9 cellular contexts compared by ENCODE assay signal in genomic region chr4:99024481-99025275, GRCh38. TPM values are rescaled to one million over a fixed set of nuclear protein-coding genes. Genes with fewer than 3 reads are reported as not detected.
DNase-seq lines count a peak whose midpoint lies in the region; ATAC-seq, FAIRE-seq and TF ChIP-seq lines count a peak whose summit lies in the region.
"Had no signal": no experiment of that assay in that cellular context is flagged by ENCODE, and none has a peak within 500 bp of the region (broad histone marks: within the 10 kb centered on the region; RNA-seq: fewer than 3 reads in every experiment).

No MANE protein-coding gene starts in this region.

- TF ChIP-seq POLR2A in K562 (conservative IDR thresholded peaks at IDR 0.05) = no peak

- CTCF ChIA-PET in activated CD4-positive, alpha-beta memory T cell treated with anti-CD3 and anti-CD28 coated beads for 36 hours (lab: Charles Lee) = interaction anchor here (1.8 to 2.5 kb wide), 2 partner anchors 30 to 31 kb away, joined by 5 to 12 read pairs; partner anchors contain the start of gene METAP1
- CTCF ChIA-PET in activated CD4-positive, alpha-beta memory T cell treated with anti-CD3 and anti-CD28 coated beads, Interleukin-2, amount 10 ng/mL, durations not matched to agents 7 days and 5 days (lab: Charles Lee) = interaction anchor here (1.5 kb wide), 1 partner anchor 29 kb away, joined by 8 read pairs; the partner anchor contains the start of gene METAP1
- CTCF ChIA-PET in K562 (lab: Yijun Ruan, JAX; ENCODE audit: low intra/inter-chr PET ratio) = no interaction called here

- H3K4me3 ChIP-seq in K562 (no peak overlapping the region), kidney (ENCODE audit: low read length in 2 of 2) (no peak overlapping the region), mesendoderm (ENCODE audit: low read length) (no peak overlapping the region)

- peak overlapping the region in 1 of 2 experiments; percentile 46; a peak in 1 of 4 replicates for H3K9ac ChIP-seq in K562 (ENCODE audit: insufficient read depth in 1 of 2, low read depth in 2 of 2, low read length in 2 of 2)
- H3K9ac ChIP-seq in kidney (ENCODE audit: low read length in 2 of 2) = no peak overlapping the region
- H3K9ac ChIP-seq in mesendoderm (ENCODE audit: low read length) = no peak overlapping the region

- no peaks in the 10 kb centered on the region for H3K9me1 ChIP-seq in K562 (ENCODE audit: control insufficient read depth, insufficient read depth, low read length)

- H2BK5ac ChIP-seq in mesendoderm (ENCODE audit: low read length) = no peak overlapping the region

- TF ChIP-seq CTCF in K562 (IDR thresholded peaks at IDR 0.05 in 2 of 3, conservative IDR thresholded peaks at IDR 0.05 in 1 of 3; ENCODE audit: insufficient read depth in 2 of 3, low read depth in 1 of 3, low read length in 3 of 3) (peak in 2 of 3 experiments; percentile 13 to 30; a peak in 1 of 6 replicates), kidney (IDR thresholded peaks at IDR 0.05; ENCODE audit: borderline replicate concordance, extremely low read depth, insufficient read depth) (peak; percentile 20)

- DNase-seq in activated CD4-positive, alpha-beta memory T cell treated with anti-CD3 and anti-CD28 coated beads for 36 hours = no peak
- DNase-seq in activated CD4-positive, alpha-beta memory T cell treated with anti-CD3 and anti-CD28 coated beads, Interleukin-2, amount 10 ng/mL, durations not matched to agents 7 days and 5 days = no peak
- DNase-seq in K562 (ENCODE audit: extremely low read depth in 1 of 4, low spot score in 3 of 4) (peak in 1 of 4 experiments; percentile 45), kidney (no peak), mesendoderm (no peak), HTR-8/SVneo (ENCODE audit: insufficient read length, low spot score) (no peak)
- no peak for DNase-seq in stimulated activated naive B cell treated with anti-CD40 and anti-IgM and Interleukin-4, amounts not matched to agents 10 μg/mL and 1 μg/mL and 100 μg/mL, for 72 hours
- DNase-seq: stimulated activated CD4-positive, alpha-beta T cell treated with anti-CD3 and anti-CD28 coated beads, Interleukin-2, amount 100 ng/mL, for 24 hours had no signal

- no peaks in the 10 kb centered on the region for H3K27me3 Mint-ChIP-seq in activated CD4-positive, alpha-beta memory T cell treated with anti-CD3 and anti-CD28 coated beads for 36 hours
- no peaks in the 10 kb centered on the region for H3K27me3 Mint-ChIP-seq in activated CD4-positive, alpha-beta memory T cell treated with anti-CD3 and anti-CD28 coated beads, Interleukin-2, amount 10 ng/mL, durations not matched to agents 7 days and 5 days
- no peaks in the 10 kb centered on the region for H3K27me3 Mint-ChIP-seq in stimulated activated naive B cell treated with anti-CD40 and anti-IgM and Interleukin-4, amounts not matched to agents 10 μg/mL and 1 μg/mL and 100 μg/mL, for 72 hours

- peaks cover 59% of the 10 kb centered on the region for H3K4me1 Mint-ChIP-seq in activated CD4-positive, alpha-beta memory T cell treated with anti-CD3 and anti-CD28 coated beads for 36 hours (ENCODE audit: low read depth)
- peaks cover 21% of the 10 kb centered on the region for H3K4me1 Mint-ChIP-seq in activated CD4-positive, alpha-beta memory T cell treated with anti-CD3 and anti-CD28 coated beads, Interleukin-2, amount 10 ng/mL, durations not matched to agents 7 days and 5 days
- H3K4me1 Mint-ChIP-seq in stimulated activated naive B cell treated with anti-CD40 and anti-IgM and Interleukin-4, amounts not matched to agents 10 μg/mL and 1 μg/mL and 100 μg/mL, for 72 hours = peaks cover 44 to 77% of the 10 kb centered on the region in 2 donors

- H3K27ac Mint-ChIP-seq in activated CD4-positive, alpha-beta memory T cell treated with anti-CD3 and anti-CD28 coated beads for 36 hours = peak overlapping the region; percentile 14
- H3K27ac Mint-ChIP-seq in activated CD4-positive, alpha-beta memory T cell treated with anti-CD3 and anti-CD28 coated beads, Interleukin-2, amount 10 ng/mL, durations not matched to agents 7 days and 5 days = no peak overlapping the region
- H3K27ac Mint-ChIP-seq in stimulated activated naive B cell treated with anti-CD40 and anti-IgM and Interleukin-4, amounts not matched to agents 10 μg/mL and 1 μg/mL and 100 μg/mL, for 72 hours = peak overlapping the region; percentile 27

- peak; percentile 75 for ATAC-seq in K562
- no peak for ATAC-seq in stimulated activated naive B cell treated with anti-CD40 and anti-IgM and Interleukin-4, amounts not matched to agents 10 μg/mL and 1 μg/mL and 100 μg/mL, for 72 hours (replicated peaks)
- no peak for ATAC-seq in GM19035 (IDR thresholded peaks at IDR 0.05; ENCODE audit: unreplicated experiment)

- in situ Hi-C loops in K562 (cut with MboI) = no loop called here

- H2BK120ac ChIP-seq in mesendoderm (ENCODE audit: low read depth, low read length) = no peak overlapping the region

- H3K23ac ChIP-seq in mesendoderm (ENCODE audit: low read length) = no peak overlapping the region

- H3K4me2 ChIP-seq in K562 (ENCODE audit: insufficient read depth, low read length) (peak overlapping the region; percentile 1; the same call in 1 of the 2 replicates), mesendoderm (ENCODE audit: low read length) (no peak overlapping the region)

- peak; percentile 26 for FAIRE-seq in K562 (lab: Jason Lieb, UNC)
- no peak for FAIRE-seq in kidney (lab: Jason Lieb, UNC)
- no peak for FAIRE-seq in HTR-8/SVneo (lab: Jason Lieb, UNC)

- H3K9me3 ChIP-seq in K562 (replicated peaks; ENCODE audit: control insufficient read depth, insufficient read depth, low read depth, low read length) (peaks cover 19% of the 10 kb centered on the region), kidney (ENCODE audit: control insufficient read depth in 1 of 2, low read length in 2 of 2) (peaks cover 0 to 8% of the 10 kb centered on the region in 2 donors)

- H3K27me3 ChIP-seq in K562 (ENCODE audit: control insufficient read depth in 2 of 2, insufficient read depth in 2 of 2, low read length in 2 of 2) (no peaks in the 10 kb centered on the region), mesendoderm (ENCODE audit: insufficient read depth, low read length, poor library complexity) (no peaks in the 10 kb centered on the region)

- H2BK15ac ChIP-seq in mesendoderm (replicated peaks; ENCODE audit: low read depth) = no peak overlapping the region

- H2AFZ ChIP-seq in K562 (ENCODE audit: low read depth, low read length) = no peak overlapping the region

- peaks cover 24% of the 10 kb centered on the region for H3K79me1 ChIP-seq in mesendoderm (ENCODE audit: low read length)

- H3K36me3 Mint-ChIP-seq in activated CD4-positive, alpha-beta memory T cell treated with anti-CD3 and anti-CD28 coated beads for 36 hours = peaks cover 22% of the 10 kb centered on the region
- peaks cover 23% of the 10 kb centered on the region for H3K36me3 Mint-ChIP-seq in activated CD4-positive, alpha-beta memory T cell treated with anti-CD3 and anti-CD28 coated beads, Interleukin-2, amount 10 ng/mL, durations not matched to agents 7 days and 5 days (ENCODE audit: low read depth)
- H3K36me3 Mint-ChIP-seq in stimulated activated naive B cell treated with anti-CD40 and anti-IgM and Interleukin-4, amounts not matched to agents 10 μg/mL and 1 μg/mL and 100 μg/mL, for 72 hours = peaks cover 27 to 39% of the 10 kb centered on the region in 2 donors

- H3K4ac ChIP-seq in mesendoderm (ENCODE audit: low read depth, low read length) = no peak overlapping the region

- POLR2A ChIA-PET in activated CD4-positive, alpha-beta memory T cell treated with anti-CD3 and anti-CD28 coated beads for 36 hours (lab: Charles Lee) = interaction anchor here (1.5 kb wide), 1 partner anchor 29 kb away, joined by 6 read pairs; the partner anchor contains the start of gene METAP1
- POLR2A ChIA-PET in activated CD4-positive, alpha-beta memory T cell treated with anti-CD3 and anti-CD28 coated beads, Interleukin-2, amount 10 ng/mL, durations not matched to agents 7 days and 5 days (lab: Charles Lee) = interaction anchor here (1.1 to 1.6 kb wide), 2 partner anchors 64 to 96 kb away, joined by 4 to 5 read pairs; partner anchors contain the start of genes ADH5 and EIF4E
- POLR2A ChIA-PET in K562 (lab: Yijun Ruan, JAX) = interaction anchor here (0.8 to 2.0 kb wide), 4 partner anchors 17 to 28 kb away, joined by 3 to 8 read pairs (median 3); no protein-coding TSS in a partner anchor

- H4K5ac ChIP-seq in mesendoderm (ENCODE audit: low read length) = no peak overlapping the region

- no peak overlapping the region for H2AK5ac ChIP-seq in mesendoderm (ENCODE audit: low read length)

- no peak overlapping the region; the same call in 2 of the 3 replicates for H3K27ac ChIP-seq in K562 (ENCODE audit: extremely low read depth, low read depth, low read length)
- peak overlapping the region in 1 of 2 donors; percentile 55 for H3K27ac ChIP-seq in kidney (ENCODE audit: low read depth in 2 of 2, low read length in 2 of 2)
- H3K27ac ChIP-seq in mesendoderm (ENCODE audit: low read depth, low read length) = no peak overlapping the region

- 28% methylated on average over 7 of the region's 7 CpGs for WGBS in K562 (ENCODE audit: insufficient coverage, low coverage, missing lambda C conversion rate)
- WGBS in mesendoderm (ENCODE audit: extremely low coverage, insufficient coverage, low lambda C conversion rate) = no CpG with 5 or more reads among the region's 7 CpGs

- H3K18ac ChIP-seq in mesendoderm (ENCODE audit: low read length) = no peak overlapping the region

- BruUV-seq in K562 (replicated peaks; lab: Mats Ljungman, UMichigan) = no TSS peak

- H3K9me3 Mint-ChIP-seq in activated CD4-positive, alpha-beta memory T cell treated with anti-CD3 and anti-CD28 coated beads for 36 hours = peaks cover 20% of the 10 kb centered on the region
- H3K9me3 Mint-ChIP-seq in activated CD4-positive, alpha-beta memory T cell treated with anti-CD3 and anti-CD28 coated beads, Interleukin-2, amount 10 ng/mL, durations not matched to agents 7 days and 5 days = peaks cover 17% of the 10 kb centered on the region
- peaks cover 9% of the 10 kb centered on the region in 2 donors for H3K9me3 Mint-ChIP-seq in stimulated activated naive B cell treated with anti-CD40 and anti-IgM and Interleukin-4, amounts not matched to agents 10 μg/mL and 1 μg/mL and 100 μg/mL, for 72 hours

- TF ChIP-seq EP300 in K562 (IDR thresholded peaks at IDR 0.05; ENCODE audit: low read length) = no peak

- intact Hi-C loops in activated CD4-positive, alpha-beta memory T cell treated with anti-CD3 and anti-CD28 coated beads for 36 hours (cut with micrococcal nuclease) = loop anchor here (1.0 kb wide), 1 partner anchor 28 kb away; no protein-coding TSS in a partner anchor
- intact Hi-C loops in K562 (cut with micrococcal nuclease) (no loop called here), kidney (cut with DNase I) (no loop called here)

- H3K56ac ChIP-seq in mesendoderm (ENCODE audit: low read length) = no peak overlapping the region

- H4K20me1 ChIP-seq in K562 (replicated peaks; ENCODE audit: control insufficient read depth, insufficient read depth, low read length) = peaks cover 14% of the 10 kb centered on the region; the same call in 1 of the 2 replicates

- peaks cover 25% of the 10 kb centered on the region for H3K36me3 ChIP-seq in K562 (ENCODE audit: control insufficient read depth, insufficient read depth, low read length)
- H3K36me3 ChIP-seq in kidney (ENCODE audit: control insufficient read depth in 1 of 2, insufficient read depth in 2 of 2, low read length in 2 of 2) = no peaks in the 10 kb centered on the region
- H3K36me3 ChIP-seq in mesendoderm (ENCODE audit: control insufficient read depth, insufficient read depth, low read length) = no peaks in the 10 kb centered on the region

- H3K79me2 ChIP-seq in K562 (ENCODE audit: control insufficient read depth, insufficient read depth, low read length) = peaks cover 98% of the 10 kb centered on the region
- H3K79me2 ChIP-seq in mesendoderm (ENCODE audit: control insufficient read depth, insufficient read depth, low read length) = peaks cover 67% of the 10 kb centered on the region

- no peak overlapping the region for H3K4me3 Mint-ChIP-seq in activated CD4-positive, alpha-beta memory T cell treated with anti-CD3 and anti-CD28 coated beads for 36 hours
- no peak overlapping the region for H3K4me3 Mint-ChIP-seq in activated CD4-positive, alpha-beta memory T cell treated with anti-CD3 and anti-CD28 coated beads, Interleukin-2, amount 10 ng/mL, durations not matched to agents 7 days and 5 days
- no peak overlapping the region for H3K4me3 Mint-ChIP-seq in stimulated activated naive B cell treated with anti-CD40 and anti-IgM and Interleukin-4, amounts not matched to agents 10 μg/mL and 1 μg/mL and 100 μg/mL, for 72 hours

- H4K8ac ChIP-seq in mesendoderm (ENCODE audit: low read depth, low read length) = no peak overlapping the region

- H3K4me1 ChIP-seq in K562 (replicated peaks in 1 of 2; ENCODE audit: control insufficient read depth in 2 of 2, insufficient read depth in 2 of 2, low read length in 2 of 2) = peaks cover 3 to 42% of the 10 kb centered on the region in 2 experiments; a peak in 4 of 5 replicates
- peaks cover 5 to 47% of the 10 kb centered on the region in 2 donors for H3K4me1 ChIP-seq in kidney (ENCODE audit: control insufficient read depth in 1 of 2, insufficient read depth in 1 of 2, low read depth in 1 of 2, low read length in 2 of 2)
- H3K4me1 ChIP-seq in mesendoderm (ENCODE audit: control insufficient read depth, low read depth, low read length) = peaks cover 4% of the 10 kb centered on the region

- TF ChIP-seq RAD21 in K562 (CRISPR knock-in tag; conservative IDR thresholded peaks at IDR 0.05 in 1 of 2, IDR thresholded peaks at IDR 0.05 in 1 of 2) = no peak

RNA-seq across cellular contexts. Expression of gene METAP1, which starts 29.2 kb away (rescaled TPM):
- total RNA-seq in activated CD4-positive, alpha-beta memory T cell treated with anti-CD3 and anti-CD28 coated beads for 36 hours = 10 to 100 TPM; 60.7 to 61.1 TPM
- 10 to 100 TPM; 41.5 to 44.9 TPM for total RNA-seq in activated CD4-positive, alpha-beta memory T cell treated with anti-CD3 and anti-CD28 coated beads, Interleukin-2, amount 10 ng/mL, durations not matched to agents 7 days and 5 days
- total RNA-seq in K562 (2011; cell fraction: chromatin; rRNA removed; ENCODE audit: low replicate concordance) = 46.0 and 114 TPM in 2 replicates
- total RNA-seq in K562 (2011; cell fraction: nucleolus; rRNA removed) = 24.2 and 34.1 TPM in 2 replicates
- 55.9 and 78.9 TPM in 2 replicates for total RNA-seq in K562 (2011; cell fraction: nucleoplasm; rRNA removed)
- total RNA-seq in K562 (2014; rRNA removed) = 46.5 and 57.8 TPM in 2 replicates
- 63.9 and 76.3 TPM in 2 replicates for total RNA-seq in K562 (2014; rRNA removed; fragmentation: Illumina TruSeq; extraction: Trizol)
- total RNA-seq in K562 (2015; rRNA removed; fragmentation: Illumina TruSeq; extraction: Trizol) = 56.6 and 59.5 TPM in 2 replicates
- total RNA-seq in K562 (2021) = 50.3 and 62.5 TPM in 2 replicates
- 62.0 and 77.6 TPM in 2 replicates for polyA plus RNA-seq in K562 (2011; rRNA removed)
- polyA plus RNA-seq in K562 (2011; cell fraction: cytosol; rRNA removed) = 34.1 and 50.0 TPM in 2 replicates
- polyA plus RNA-seq in K562 (2011; cell fraction: nucleus; rRNA removed) = 108 and 117 TPM in 2 replicates
- 39.3 and 43.4 TPM in 2 replicates for polyA plus RNA-seq in K562 (2012)
- polyA plus RNA-seq in K562 (2014; fragmentation: Illumina TruSeq; extraction: Trizol) = 66.8 and 77.2 TPM in 2 replicates
- polyA plus RNA-seq in K562 (2014; fragmentation: Nextera tagmentation; extraction: Ambion mirVana) = 10 to 100 TPM; 31.4 to 48.0 TPM
- 54.1 and 57.1 TPM in 2 replicates for polyA plus RNA-seq in K562 (2014; rRNA removed)
- 109 and 114 TPM in 2 replicates for polyA minus RNA-seq in K562 (2011; rRNA and poly(A)+ RNA removed)
- polyA minus RNA-seq in K562 (2011; cell fraction: cytosol; rRNA and poly(A)+ RNA removed) = 59.6 and 103 TPM in 2 replicates
- 68.5 and 92.6 TPM in 2 replicates for polyA minus RNA-seq in K562 (2011; cell fraction: nucleus; rRNA and poly(A)+ RNA removed)
- total RNA-seq in kidney = 33.8 TPM
- 22.7 TPM for polyA plus RNA-seq in kidney (ENCODE audit: insufficient read depth, low read depth, low replicate concordance)
- 55.6 TPM for polyA plus RNA-seq in mesendoderm (2013, experiment 1 of 2)
- polyA plus RNA-seq in mesendoderm (2013, experiment 2 of 2) = 55.1 TPM
